Comparison of ENCODE assay signal across 13 cellular contexts in the genomic region with DNA sequence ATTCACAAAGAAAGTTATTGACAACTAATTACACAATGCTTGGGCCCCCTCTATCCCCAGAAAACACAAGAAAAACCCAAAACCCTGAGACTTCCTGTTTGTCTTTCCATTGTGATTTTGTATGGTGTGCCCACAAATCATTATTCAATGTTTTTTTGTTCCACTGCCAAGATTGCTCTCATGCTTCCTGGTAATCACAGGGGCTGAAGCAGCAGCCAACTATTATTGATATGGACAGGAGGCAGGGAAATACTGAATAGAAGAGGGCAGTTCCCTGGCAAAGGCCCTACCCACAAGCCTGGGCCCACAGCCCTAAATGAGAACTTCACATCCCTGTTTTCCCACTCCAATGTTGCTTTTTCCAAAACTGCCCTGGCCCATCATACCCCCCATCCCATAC. TPM values are rescaled to one million over a fixed set of nuclear protein-coding genes. Genes with fewer than 3 reads are reported as not detected.
DNase-seq lines count a peak whose midpoint lies in the region; ATAC-seq and TF ChIP-seq lines count a peak whose summit lies in the region.
"Had no signal": no experiment of that assay in that cellular context is flagged by ENCODE, and none has a peak within 500 bp of the region (broad histone marks: within the 10 kb centered on the region; RNA-seq: fewer than 3 reads in every experiment).

No MANE protein-coding gene starts in this region.

- H3K9me3 Mint-ChIP-seq in osteocyte (ENCODE audit: unreplicated experiment) = peaks cover 9% of the 10 kb centered on the region

- H3K27ac Mint-ChIP-seq in osteocyte (ENCODE audit: unreplicated experiment) = peak overlapping the region; percentile 89
- H3K27ac Mint-ChIP-seq: memory B cell had no signal

- H3K36me3 Mint-ChIP-seq in osteocyte (ENCODE audit: unreplicated experiment) = peaks cover 4% of the 10 kb centered on the region

- H3K4me3 ChIP-seq in choroid plexus epithelial cell (ENCODE audit: low read depth, low read length) = no peak overlapping the region
- H3K4me3 ChIP-seq: thoracic aorta had no signal

- H3K4me1 Mint-ChIP-seq in osteocyte (ENCODE audit: unreplicated experiment) = peaks cover 25% of the 10 kb centered on the region
- H3K4me1 Mint-ChIP-seq: memory B cell had no signal

- TF ChIP-seq CTCF in choroid plexus epithelial cell (conservative IDR thresholded peaks at IDR 0.05; ENCODE audit: low read depth, low read length) (no peak), osteocyte (IDR thresholded peaks at IDR 0.05) (no peak)

- peak; percentile 37 for DNase-seq in HT1080 (ENCODE audit: low read depth)
- peak; percentile 82 to 95 for DNase-seq in NCI-H2081 (lab: John Stamatoyannopoulos, UW)
- peak; percentile 52 for DNase-seq in choroid plexus epithelial cell (ENCODE audit: low read depth)
- DNase-seq in osteocyte (ENCODE audit: extremely low spot score, unreplicated experiment) = no peak
- DNase-seq in midbrain (lab: John Stamatoyannopoulos, UW) = no peak
- no peak for DNase-seq in NCI-H524 treated with DMSO at 0.1 percent for 48 hours (lab: John Stamatoyannopoulos, UW)
- DNase-seq: amniotic stem cell, hypothalamus, NCI-H2171 treated with DMSO at 0.1 percent for 48 hours, retina had no signal

- no peak overlapping the region for H3K4me3 Mint-ChIP-seq in osteocyte (ENCODE audit: unreplicated experiment)
- H3K4me3 Mint-ChIP-seq: memory B cell had no signal

- no peaks in the 10 kb centered on the region for H3K27me3 Mint-ChIP-seq in osteocyte (ENCODE audit: unreplicated experiment)

- no peak for ATAC-seq in HG02610 (IDR thresholded peaks at IDR 0.05; ENCODE audit: unreplicated experiment)

RNA-seq across cellular contexts. Expression of gene RFK, which starts 21.5 kb away (rescaled TPM):
- total RNA-seq in HT1080 (2014; rRNA removed; shearing (Covaris generic)) = 23.7 and 25.3 TPM in 2 replicates
- polyA plus RNA-seq in HT1080 (2015; cell fraction: cytosol; rRNA removed) = 38.1 and 43.4 TPM in 2 replicates
- 11.7 and 17.1 TPM in 2 replicates for polyA plus RNA-seq in HT1080 (2015; cell fraction: nucleus; rRNA removed)
- 15.0 and 16.6 TPM in 2 replicates for total RNA-seq in osteocyte

RNA-seq across cellular contexts. Expression of gene GCNT1, which starts 43.3 kb away (rescaled TPM):
- total RNA-seq in HT1080 (2014; rRNA removed; shearing (Covaris generic)) = 1.7 and 7.3 TPM in 2 replicates
- polyA plus RNA-seq in HT1080 (2015; cell fraction: cytosol; rRNA removed) = 3.6 and 4.8 TPM in 2 replicates
- 4.0 and 4.1 TPM in 2 replicates for polyA plus RNA-seq in HT1080 (2015; cell fraction: nucleus; rRNA removed)
- 8.0 and 8.6 TPM in 2 replicates for total RNA-seq in osteocyte

Comparison
In these comparisons a context has a peak if more than half of its experiments do, and no peak if none do; other contexts are left out.
1. DNase-seq: peak in HT1080 (single experiment), NCI-H2081 (2 of 2) and choroid plexus epithelial cell (single experiment); none in osteocyte (single experiment), midbrain (single experiment) and NCI-H524 treated with DMSO at 0.1 percent for 48 hours (single experiment).